8 cellular contexts compared by ENCODE assay signal in genomic region chr1:172746091-172746949, GRCh38.
DNase-seq lines count a peak whose midpoint lies in the region; ATAC-seq and TF ChIP-seq lines count a peak whose summit lies in the region.

No MANE protein-coding gene starts in this region.

- in situ Hi-C loops in Caki2 (cut with HindIII; ENCODE audit: low pct_unique_long_range_greater_than_20kb, low sequenced_read_pairs) = no loop called here

- no peaks in the 10 kb centered on the region for H3K36me3 Mint-ChIP-seq in dendritic cell treated with granulocyte-macrophage colony-stimulating factor and Interleukin-4, amounts not matched to agents 40 ng/mL and 50 ng/mL, for 4 days (ENCODE audit: low read depth)
- no peaks in the 10 kb centered on the region for H3K36me3 Mint-ChIP-seq in naive B cell

- peak overlapping the region; percentile 43; the same call in 1 of the 2 replicates for H3K4me2 ChIP-seq in SK-N-SH

- CTCF ChIA-PET in SK-N-SH (lab: Yijun Ruan, JAX) = interaction anchor here (5.5 kb wide), 1 partner anchor 457 kb away, joined by 72 read pairs; no protein-coding TSS in a partner anchor

- no peaks in the 10 kb centered on the region for H4K20me1 ChIP-seq in SK-N-SH (ENCODE audit: insufficient read depth)

- no peaks in the 10 kb centered on the region for H3K36me3 ChIP-seq in SK-N-SH (replicated peaks in 1 of 2; ENCODE audit: control insufficient read depth in 1 of 2, insufficient read depth in 2 of 2, low read length in 1 of 2)

- H3K9ac ChIP-seq in SK-N-SH = no peak overlapping the region

- TF ChIP-seq RAD21 in SK-N-SH (IDR thresholded peaks at IDR 0.05; ENCODE audit: low read length) = no peak

- WGBS in SK-N-SH (ENCODE audit: low lambda C conversion rate) = 23% methylated on average over 3 of the region's 3 CpGs

- H3K27me3 Mint-ChIP-seq in dendritic cell treated with granulocyte-macrophage colony-stimulating factor and Interleukin-4, amounts not matched to agents 40 ng/mL and 50 ng/mL, for 4 days = peaks cover 47% of the 10 kb centered on the region
- no peaks in the 10 kb centered on the region for H3K27me3 Mint-ChIP-seq in naive B cell

- peaks cover 34% of the 10 kb centered on the region for H3K4me1 Mint-ChIP-seq in dendritic cell treated with granulocyte-macrophage colony-stimulating factor and Interleukin-4, amounts not matched to agents 40 ng/mL and 50 ng/mL, for 4 days (ENCODE audit: low read depth)
- H3K4me1 Mint-ChIP-seq in naive B cell = peaks cover 35 to 40% (median 39%) of the 10 kb centered on the region in 3 donors

- DNase-seq in Caki2 (ENCODE audit: low read depth) = peak; percentile 86
- no peak for DNase-seq in SK-N-SH
- peak; percentile 68 for DNase-seq in naive B cell
- no peak for DNase-seq in NCI-H1694 treated with DMSO at 0.1 percent for 48 hours (lab: John Stamatoyannopoulos, UW)
- DNase-seq in NCI-H187 treated with DMSO at 0.1 percent for 48 hours (lab: John Stamatoyannopoulos, UW) = no peak

- H3K27ac Mint-ChIP-seq in dendritic cell treated with granulocyte-macrophage colony-stimulating factor and Interleukin-4, amounts not matched to agents 40 ng/mL and 50 ng/mL, for 4 days = peak overlapping the region; percentile 37
- H3K27ac Mint-ChIP-seq in naive B cell = peak overlapping the region; percentile 36 to 88 (median 74)

- no peak overlapping the region for H2AFZ ChIP-seq in SK-N-SH (ENCODE audit: low read depth)

- TF ChIP-seq EP300 in SK-N-SH (IDR thresholded peaks at IDR 0.05; ENCODE audit: borderline replicate concordance in 1 of 2, low read depth in 1 of 2, low read length in 1 of 2) = peak in 1 of 2 experiments; percentile 76; a peak in 1 of 4 replicates

- intact Hi-C loops in dendritic cell treated with granulocyte-macrophage colony-stimulating factor and Interleukin-4, amounts not matched to agents 40 ng/mL and 50 ng/mL, for 4 days (cut with micrococcal nuclease) = loop anchor here (2.0 to 10.0 kb wide), 6 partner anchors 72 to 1998 kb away; partner anchors contain the start of gene TNFSF18

- POLR2A ChIA-PET in SK-N-SH (lab: Yijun Ruan, JAX) = no interaction called here

- H3K4me3 ChIP-seq in SK-N-SH (ENCODE audit: low read depth in 2 of 2, low read length in 1 of 2) = no peak overlapping the region

- TF ChIP-seq CTCF in SK-N-SH (IDR thresholded peaks at IDR 0.05) = no peak

- no peaks in the 10 kb centered on the region for H3K9me3 Mint-ChIP-seq in dendritic cell treated with granulocyte-macrophage colony-stimulating factor and Interleukin-4, amounts not matched to agents 40 ng/mL and 50 ng/mL, for 4 days
- no peaks in the 10 kb centered on the region for H3K9me3 Mint-ChIP-seq in naive B cell

- H3K9me3 ChIP-seq in SK-N-SH = no peaks in the 10 kb centered on the region

- H3K9me2 ChIP-seq in SK-N-SH = no peaks in the 10 kb centered on the region

- H3F3A ChIP-seq in SK-N-SH (replicated peaks; ENCODE audit: insufficient read depth) = peaks cover 15% of the 10 kb centered on the region

- no peaks in the 10 kb centered on the region for H3K79me2 ChIP-seq in SK-N-SH (ENCODE audit: insufficient read depth)

- H3K27ac ChIP-seq in SK-N-SH (ENCODE audit: low read depth in 2 of 2, low read length in 1 of 2) = peak overlapping the region; percentile 13 to 79; a peak in 3 of 4 replicates

- H3K4me3 Mint-ChIP-seq in dendritic cell treated with granulocyte-macrophage colony-stimulating factor and Interleukin-4, amounts not matched to agents 40 ng/mL and 50 ng/mL, for 4 days = no peak overlapping the region
- H3K4me3 Mint-ChIP-seq in naive B cell = peak overlapping the region; percentile 7 to 87 (median 54)

- no peaks in the 10 kb centered on the region for H3K27me3 ChIP-seq in SK-N-SH (ENCODE audit: insufficient read depth)

- no peaks in the 10 kb centered on the region; a peak in 2 of 4 replicates for H3K4me1 ChIP-seq in SK-N-SH (ENCODE audit: control insufficient read depth in 1 of 2, insufficient read depth in 2 of 2, low read depth in 1 of 2, low read length in 1 of 2)

- ATAC-seq in GM19395 (IDR thresholded peaks at IDR 0.05; ENCODE audit: unreplicated experiment) = peak; percentile 90
- ATAC-seq in HG03378 (IDR thresholded peaks at IDR 0.05; ENCODE audit: unreplicated experiment) = peak; percentile 76
- peak; percentile 85 to 90 for ATAC-seq in naive B cell (ENCODE audit: low read depth in 2 of 2)

TF ChIP-seq in SK-N-SH, 30 proteins besides CTCF, POLR2A, EP300 and RAD21 (continues in another document):
- TF ChIP-seq NFIC (IDR thresholded peaks at IDR 0.05; ENCODE audit: borderline replicate concordance) (peak; percentile 75), ELF1 (IDR thresholded peaks at IDR 0.05) (no peak), RXRA (IDR thresholded peaks at IDR 0.05; ENCODE audit: borderline replicate concordance, low read depth) (peak; percentile 96), IRF3 (IDR thresholded peaks at IDR 0.05; ENCODE audit: low read depth, low read length) (no peak), GABPA (IDR thresholded peaks at IDR 0.05; ENCODE audit: low read depth) (0 out of 2 replicates have a peak, but pooled peaks have one; percentile 14), SIN3A (IDR thresholded peaks at IDR 0.05; ENCODE audit: borderline replicate concordance, low read depth, low read length) (no peak), EZH2phosphoT487 (IDR thresholded peaks at IDR 0.05; ENCODE audit: borderline replicate concordance, low read depth) (no peak), SMC3 (IDR thresholded peaks at IDR 0.05; ENCODE audit: low read depth, low read length) (no peak), TEAD4 (IDR thresholded peaks at IDR 0.05; ENCODE audit: borderline replicate concordance, insufficient read depth) (peak; percentile 69; the same call in 1 of the 2 replicates), TAF1 (IDR thresholded peaks at IDR 0.05; ENCODE audit: borderline replicate concordance, low read depth, low read length) (no peak), POLR2AphosphoS5 (IDR thresholded peaks at IDR 0.05; ENCODE audit: low read depth, low read length) (peak; percentile 84), RCOR1 (IDR thresholded peaks at IDR 0.05; ENCODE audit: low read length) (no peak), TCF12 (IDR thresholded peaks at IDR 0.05) (peak; percentile 94), FOSL2 (IDR thresholded peaks at IDR 0.05; ENCODE audit: borderline replicate concordance, low read depth) (peak; percentile 86), FOXJ3 (CRISPR knock-in tag; IDR thresholded peaks at IDR 0.05) (no peak), JUND (IDR thresholded peaks at IDR 0.05) (peak; percentile 86), MEF2A (IDR thresholded peaks at IDR 0.05; ENCODE audit: borderline replicate concordance, low read depth) (no peak; the same call in 1 of the 2 replicates), NRF1 (IDR thresholded peaks at IDR 0.05; ENCODE audit: low read depth, low read length) (no peak), CHD2 (IDR thresholded peaks at IDR 0.05; ENCODE audit: low read length, partially characterized antibody) (no peak)
- TF ChIP-seq, protein P1, sequence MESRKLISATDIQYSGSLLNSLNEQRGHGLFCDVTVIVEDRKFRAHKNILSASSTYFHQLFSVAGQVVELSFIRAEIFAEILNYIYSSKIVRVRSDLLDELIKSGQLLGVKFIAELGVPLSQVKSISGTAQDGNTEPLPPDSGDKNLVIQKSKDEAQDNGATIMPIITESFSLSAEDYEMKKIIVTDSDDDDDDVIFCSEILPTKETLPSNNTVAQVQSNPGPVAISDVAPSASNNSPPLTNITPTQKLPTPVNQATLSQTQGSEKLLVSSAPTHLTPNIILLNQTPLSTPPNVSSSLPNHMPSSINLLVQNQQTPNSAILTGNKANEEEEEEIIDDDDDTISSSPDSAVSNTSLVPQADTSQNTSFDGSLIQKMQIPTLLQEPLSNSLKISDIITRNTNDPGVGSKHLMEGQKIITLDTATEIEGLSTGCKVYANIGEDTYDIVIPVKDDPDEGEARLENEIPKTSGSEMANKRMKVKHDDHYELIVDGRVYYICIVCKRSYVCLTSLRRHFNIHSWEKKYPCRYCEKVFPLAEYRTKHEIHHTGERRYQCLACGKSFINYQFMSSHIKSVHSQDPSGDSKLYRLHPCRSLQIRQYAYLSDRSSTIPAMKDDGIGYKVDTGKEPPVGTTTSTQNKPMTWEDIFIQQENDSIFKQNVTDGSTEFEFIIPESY (IDR thresholded peaks at IDR 0.05; ENCODE audit: borderline replicate concordance, low read depth) = no peak
- TF ChIP-seq, protein P2, sequence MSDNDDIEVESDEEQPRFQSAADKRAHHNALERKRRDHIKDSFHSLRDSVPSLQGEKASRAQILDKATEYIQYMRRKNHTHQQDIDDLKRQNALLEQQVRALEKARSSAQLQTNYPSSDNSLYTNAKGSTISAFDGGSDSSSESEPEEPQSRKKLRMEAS (IDR thresholded peaks at IDR 0.05; ENCODE audit: low read depth) = peak; percentile 80; the same call in 1 of the 2 replicates

Comparison
In these comparisons a context has a peak if more than half of its experiments do, and no peak if none do; other contexts are left out.
1. DNase-seq: peak in Caki2 (single experiment) and naive B cell (single experiment); none in SK-N-SH (single experiment), NCI-H1694 treated with DMSO at 0.1 percent for 48 hours (single experiment) and NCI-H187 treated with DMSO at 0.1 percent for 48 hours (single experiment).
2. Peak in every context shown above with its lines, with median percentiles within 50 percentile points of each other: ATAC-seq.